In the genomic region with DNA sequence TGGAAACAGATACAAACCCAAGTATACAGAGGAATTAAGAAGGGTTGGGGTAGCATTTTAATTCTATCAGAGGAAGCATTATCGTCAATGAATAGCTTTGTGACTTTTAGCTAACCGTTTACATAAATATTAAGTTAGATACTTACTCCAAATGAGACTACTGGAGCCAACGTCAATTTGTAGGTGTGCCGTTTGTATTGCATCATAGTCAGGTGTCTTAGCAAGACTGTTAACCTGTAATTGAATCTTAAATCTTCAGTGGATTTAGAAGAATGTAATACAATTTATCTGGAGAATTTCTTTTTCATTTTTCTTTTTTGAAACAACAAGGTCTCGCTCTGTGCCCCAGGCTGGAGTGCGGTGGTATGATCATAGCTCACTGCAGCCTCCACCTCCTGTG, we compare ENCODE assay signal across 24 cellular contexts.
"Had no signal": no experiment of that assay in that cellular context is flagged by ENCODE, and none has a peak within 500 bp of the region (broad histone marks: within the 10 kb centered on the region; RNA-seq: fewer than 3 reads in every experiment).

No MANE protein-coding gene starts in this region.

- DNase-seq: activated B cell treated with CpG ODN at 0.5 μM for 24 hours; activated CD4-positive, alpha-beta memory T cell treated with anti-CD3 and anti-CD28 coated beads for 36 hours; activated CD4-positive, alpha-beta T cell treated with anti-CD3 and anti-CD28 coated beads, Interleukin-2, amount 10 ng/mL, durations not matched to agents 7 days and 5 days; activated CD8-positive, alpha-beta memory T cell treated with anti-CD3 and anti-CD28 coated beads for 24 hours; activated gamma-delta T cell; activated naive CD4-positive, alpha-beta T cell treated with anti-CD3 and anti-CD28 coated beads for 36 hours; activated T-cell treated with anti-CD3 and anti-CD28 coated beads, Interleukin-2, amount 50 U/mL, for 4 hours; amygdala; brain microvascular endothelial cell; Kasumi-1; KBM-7; NCI-H1105 treated with DMSO at 0.1 percent for 48 hours; NCI-H146; NCI-H187 treated with DMSO at 0.1 percent for 48 hours; NCI-H2171 treated with DMSO at 0.1 percent for 48 hours; NCI-H345; NCI-H510A; NCI-H69; PC-3; SHP77 treated with DMSO at 0.1 percent for 48 hours had no signal

- H3K27me3 Mint-ChIP-seq: activated B cell treated with CpG ODN at 0.5 μM for 24 hours; activated CD4-positive, alpha-beta memory T cell treated with anti-CD3 and anti-CD28 coated beads for 36 hours; activated CD4-positive, alpha-beta T cell treated with anti-CD3 and anti-CD28 coated beads, Interleukin-2, amount 10 ng/mL, durations not matched to agents 7 days and 5 days; activated naive CD8-positive, alpha-beta T cell had no signal

- H3K27me3 ChIP-seq: brain microvascular endothelial cell, cardiac muscle cell had no signal

- H3K9me3 Mint-ChIP-seq: activated B cell treated with CpG ODN at 0.5 μM for 24 hours; activated CD4-positive, alpha-beta memory T cell treated with anti-CD3 and anti-CD28 coated beads for 36 hours; activated CD4-positive, alpha-beta T cell treated with anti-CD3 and anti-CD28 coated beads, Interleukin-2, amount 10 ng/mL, durations not matched to agents 7 days and 5 days; activated naive CD4-positive, alpha-beta T cell treated with anti-CD3 and anti-CD28 coated beads for 36 hours; activated T-cell treated with anti-CD3 and anti-CD28 coated beads, Interleukin-2, amount 50 U/mL, for 4 hours; T-helper 1 cell treated with Interleukin-12 subunit alpha and Interleukin-12 subunit beta and Interleukin-4 antibody, amounts not matched to agents 30 μg/mL and 1 μg/mL, for 36 hours had no signal

- H3K27ac ChIP-seq: brain microvascular endothelial cell, cardiac muscle cell had no signal

- ATAC-seq: activated T-cell treated with anti-CD3 and anti-CD28 coated beads, Interleukin-2, amount 50 U/mL, for 4 hours; PC-3 had no signal

- H3K36me3 ChIP-seq: brain microvascular endothelial cell, cardiac muscle cell had no signal

- H3K4me3 Mint-ChIP-seq: activated B cell treated with CpG ODN at 0.5 μM for 24 hours; activated CD4-positive, alpha-beta memory T cell treated with anti-CD3 and anti-CD28 coated beads for 36 hours; activated CD4-positive, alpha-beta T cell treated with anti-CD3 and anti-CD28 coated beads, Interleukin-2, amount 10 ng/mL, durations not matched to agents 7 days and 5 days; activated naive CD4-positive, alpha-beta T cell treated with anti-CD3 and anti-CD28 coated beads for 36 hours; activated naive CD8-positive, alpha-beta T cell; activated T-cell treated with anti-CD3 and anti-CD28 coated beads, Interleukin-2, amount 50 U/mL, for 4 hours; T-helper 1 cell treated with Interleukin-12 subunit alpha and Interleukin-12 subunit beta and Interleukin-4 antibody, amounts not matched to agents 30 μg/mL and 1 μg/mL, for 36 hours had no signal

- H3K27ac Mint-ChIP-seq: activated B cell treated with CpG ODN at 0.5 μM for 24 hours; activated CD4-positive, alpha-beta memory T cell treated with anti-CD3 and anti-CD28 coated beads for 36 hours had no signal

- FAIRE-seq: RCC 7860 had no signal

- H3K4me3 ChIP-seq: cardiac muscle cell had no signal
